8 cellular contexts compared by ENCODE assay signal in the genomic region with DNA sequence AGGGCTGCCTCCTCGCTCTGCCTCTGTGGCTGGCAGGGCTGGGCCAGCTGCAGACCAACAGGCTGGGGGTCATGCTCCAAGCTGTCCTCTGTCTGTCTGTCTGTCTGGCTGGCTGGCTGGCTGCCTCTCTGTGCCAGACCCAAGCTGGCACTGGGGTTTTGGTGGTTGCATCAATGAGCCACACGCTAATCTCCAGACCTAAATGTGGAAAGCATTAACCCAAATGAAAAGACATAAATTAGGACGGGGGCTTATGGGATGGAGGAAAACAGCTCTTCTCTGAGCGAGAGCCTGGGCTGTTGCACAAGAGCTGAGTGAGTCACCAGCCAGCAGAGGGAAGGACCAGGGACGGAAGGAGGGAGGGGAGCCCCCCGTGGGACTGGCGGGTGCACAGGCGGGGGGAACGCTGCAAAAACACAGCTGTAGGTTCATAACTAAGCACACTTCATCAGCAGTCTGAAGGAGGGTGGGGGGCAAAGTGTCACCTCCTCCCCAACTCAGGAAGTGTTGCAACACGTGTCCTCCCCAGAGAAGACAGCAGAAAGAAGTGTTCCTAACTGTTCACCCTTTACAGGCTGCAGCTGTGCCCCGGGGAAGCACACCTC.
DNase-seq lines count a peak whose midpoint lies in the region; ATAC-seq, FAIRE-seq and TF ChIP-seq lines count a peak whose summit lies in the region.

No MANE protein-coding gene starts in this region.

- no peaks in the 10 kb centered on the region for H3K4me1 ChIP-seq in aorta (ENCODE audit: control insufficient read depth in 1 of 2, insufficient read depth in 2 of 2, low read length in 2 of 2)

- H3K4me1 Mint-ChIP-seq in activated naive CD4-positive, alpha-beta T cell treated with anti-CD3 and anti-CD28 coated beads for 36 hours (ENCODE audit: low read depth), result peaks cover 23% of the 10 kb centered on the region

- no peak for TF ChIP-seq POLR2A in H54 (IDR thresholded peaks at IDR 0.05; ENCODE audit: low read depth, low read length)

- peaks cover 18% of the 10 kb centered on the region for H3K27me3 Mint-ChIP-seq in activated naive CD4-positive, alpha-beta T cell treated with anti-CD3 and anti-CD28 coated beads for 36 hours (ENCODE audit: low read depth)

- no peaks in the 10 kb centered on the region for H3K36me3 Mint-ChIP-seq in activated naive CD4-positive, alpha-beta T cell treated with anti-CD3 and anti-CD28 coated beads for 36 hours (ENCODE audit: low read depth)

- H3K9me3 Mint-ChIP-seq in activated naive CD4-positive, alpha-beta T cell treated with anti-CD3 and anti-CD28 coated beads for 36 hours, result no peaks in the 10 kb centered on the region

- intact Hi-C loops in activated naive CD4-positive, alpha-beta T cell treated with anti-CD3 and anti-CD28 coated beads for 36 hours (cut with micrococcal nuclease), result loop anchor here (5.0 kb wide), 1 partner anchor 112 kb away; no protein-coding TSS in a partner anchor
- intact Hi-C loops in Right ventricle myocardium inferior (cut with DNase I) (loop anchor here (1.0 to 5.0 kb wide), 3 partner anchors 48 to 82 kb away; no protein-coding TSS in a partner anchor), aorta (cut with DNase I) (no loop called here)

- peak overlapping the region in 1 of 2 donors; percentile 84 for H3K27ac ChIP-seq in aorta (ENCODE audit: low read depth in 1 of 2, low read length in 2 of 2)

- DNase-seq in AML-193 (lab: John Stamatoyannopoulos, UW) (peak; percentile 84 to 85), H54 (ENCODE audit: insufficient read length, low spot score) (peak; percentile 53), Right ventricle myocardium inferior (ENCODE audit: missing footprints) (peak; percentile 96), putamen (ENCODE audit: low spot score) (peak; percentile 74), aorta (peak; percentile 95 to 97), iPS-NIHi11 (ENCODE audit: low spot score) (no peak)
- DNase-seq in activated naive CD4-positive, alpha-beta T cell treated with anti-CD3 and anti-CD28 coated beads for 36 hours, result peak; percentile 75

- WGBS in aorta, 2 donors, result 3% methylated on average over 11 of the region's 11 CpGs

- no peak overlapping the region for H3K4me3 ChIP-seq in aorta (ENCODE audit: low read length in 2 of 2)

- no peaks in the 10 kb centered on the region for H3K9me3 ChIP-seq in aorta (ENCODE audit: control insufficient read depth, low read length)

- H3K27me3 ChIP-seq in aorta (ENCODE audit: control insufficient read depth in 1 of 2, insufficient read depth in 2 of 2, low read length in 1 of 2), result no peaks in the 10 kb centered on the region

- FAIRE-seq in H54 (lab: Jason Lieb, UNC), result no peak

- no peak overlapping the region for H3K4me3 Mint-ChIP-seq in activated naive CD4-positive, alpha-beta T cell treated with anti-CD3 and anti-CD28 coated beads for 36 hours

- CTCF ChIA-PET in activated naive CD4-positive, alpha-beta T cell treated with anti-CD3 and anti-CD28 coated beads for 36 hours (lab: Charles Lee), result no interaction called here

- H3K36me3 ChIP-seq in aorta (ENCODE audit: control insufficient read depth in 1 of 2, insufficient read depth in 2 of 2, low read length in 1 of 2), result no peaks in the 10 kb centered on the region

- ATAC-seq in Right ventricle myocardium inferior (peak; percentile 90), aorta (ENCODE audit: low FRiP score) (peak; percentile 94)

- peak overlapping the region; percentile 25 for H3K27ac Mint-ChIP-seq in activated naive CD4-positive, alpha-beta T cell treated with anti-CD3 and anti-CD28 coated beads for 36 hours

TF ChIP-seq in PFSK-1, 5 proteins besides CTCF, POLR2A, EP300 and RAD21:
- TF ChIP-seq FOXP2 (optimal IDR thresholded peaks at IDR 0.05; ENCODE audit: borderline replicate concordance, extremely low read depth, extremely low read length, insufficient read depth) (peak; percentile 87), TAF1 (IDR thresholded peaks at IDR 0.05; ENCODE audit: borderline replicate concordance, insufficient read depth, low read length) (no peak)

Comparison
In these comparisons a context has a peak if more than half of its experiments do, and no peak if none do; other contexts are left out.
1. intact Hi-C loops: an anchor here in activated naive CD4-positive, alpha-beta T cell treated with anti-CD3 and anti-CD28 coated beads for 36 hours (5.0 kb wide) and Right ventricle myocardium inferior (1.0 to 5.0 kb wide); none called in aorta.